Comparison of ENCODE assay signal across 11 cellular contexts in genomic region chr14:106094654-106095189, GRCh38.
DNase-seq lines count a peak whose midpoint lies in the region; ATAC-seq, FAIRE-seq and TF ChIP-seq lines count a peak whose summit lies in the region.
"Had no signal": no experiment of that assay in that cellular context is flagged by ENCODE, and none has a peak within 500 bp of the region (broad histone marks: within the 10 kb centered on the region; RNA-seq: fewer than 3 reads in every experiment).

No MANE protein-coding gene starts in this region.

- CTCF ChIA-PET in A673 (lab: Charles Lee), result interaction anchor here (0.6 kb wide), 1 partner anchor 214 kb away, joined by 3 read pairs; no protein-coding TSS in a partner anchor

- H3K4me1 ChIP-seq in A673 (ENCODE audit: insufficient read depth, low read length, poor library complexity, severe bottlenecking) (no peaks in the 10 kb centered on the region), right lobe of liver (no peaks in the 10 kb centered on the region), osteoblast (ENCODE audit: insufficient read depth, low read length) (no peaks in the 10 kb centered on the region)

- H3K27me3 ChIP-seq in A673 (replicated peaks; ENCODE audit: insufficient read depth, low read depth, low read length, poor library complexity), result peaks cover 6% of the 10 kb centered on the region
- H3K27me3 ChIP-seq in right lobe of liver, result no peaks in the 10 kb centered on the region
- H3K27me3 ChIP-seq in osteoblast (ENCODE audit: insufficient read depth, low read length), result no peaks in the 10 kb centered on the region

- H3K79me2 ChIP-seq in osteoblast (ENCODE audit: insufficient read depth, low read length), result no peaks in the 10 kb centered on the region

- no peak overlapping the region for H3K4me2 ChIP-seq in osteoblast (ENCODE audit: insufficient read depth, low read length)

- no peak overlapping the region for H2AFZ ChIP-seq in osteoblast (ENCODE audit: low read length)

- WGBS in right lobe of liver (ENCODE audit: insufficient coverage, low coverage, low lambda C conversion rate, missing lambda C conversion rate), result no CpG with 5 or more reads among the region's 11 CpGs

- H3K27ac ChIP-seq in A673 (ENCODE audit: low read depth, low read length, poor library complexity, severe bottlenecking) (no peak overlapping the region), right lobe of liver (no peak overlapping the region), osteoblast (ENCODE audit: low read depth, low read length) (no peak overlapping the region)

- TF ChIP-seq CTCF in A673 (conservative IDR thresholded peaks at IDR 0.05; ENCODE audit: low read depth, low read length), result peak; percentile 81
- peak in 3 of 4 donors; percentile 25 to 33 (median 30) for TF ChIP-seq CTCF in right lobe of liver (IDR thresholded peaks at IDR 0.05)
- TF ChIP-seq CTCF in osteoblast (IDR thresholded peaks at IDR 0.05; ENCODE audit: extremely low read depth, low read depth, low read length), result no peak

- H3K4me3 ChIP-seq in A673 (ENCODE audit: low read depth, low read length, poor library complexity, severe bottlenecking), result no peak overlapping the region
- no peak overlapping the region for H3K4me3 ChIP-seq in right lobe of liver
- H3K4me3 ChIP-seq in osteoblast (ENCODE audit: insufficient read depth, low read length), result no peak overlapping the region

- H3K9me3 ChIP-seq in A673 (ENCODE audit: low read depth, low read length, poor library complexity, severe bottlenecking) (no peaks in the 10 kb centered on the region), right lobe of liver (no peaks in the 10 kb centered on the region), osteoblast (ENCODE audit: low read depth, low read length) (no peaks in the 10 kb centered on the region)

- no TSS peak for BruUV-seq in A673 (replicated peaks; lab: Mats Ljungman, UMichigan)

- DNase-seq in A673 (ENCODE audit: low spot score) (peak; percentile 50), right lobe of liver (peak in 2 of 3 donors; percentile 34 to 51), GM19239 (ENCODE audit: insufficient read length, low spot score) (no peak), NCI-H128 (lab: John Stamatoyannopoulos, UW; ENCODE audit: unreplicated experiment) (no peak), osteoblast (ENCODE audit: insufficient read length, low spot score, missing footprints) (no peak)
- DNase-seq in activated CD4-positive, CD25-positive, alpha-beta regulatory T cell (lab: John Stamatoyannopoulos, UW), result peak in 3 of 4 experiments; percentile 40 to 66 (median 61)
- DNase-seq: activated gamma-delta T cell treated with Interleukin-2 at 50 U/mL for 16 hours, GDM1, NCI-H524 had no signal

- H4K20me1 ChIP-seq in osteoblast (ENCODE audit: insufficient read depth, low read length), result no peaks in the 10 kb centered on the region

- intact Hi-C loops in A673 (cut with micrococcal nuclease; ENCODE audit: unreplicated experiment), result no loop called here
- intact Hi-C loops in right lobe of liver (cut with DNase I), result no loop called here

- no peak for TF ChIP-seq POLR2A in right lobe of liver (IDR thresholded peaks at IDR 0.05)

- no peak for FAIRE-seq in GM19239 (lab: Jason Lieb, UNC)

- H3K36me3 ChIP-seq in A673 (ENCODE audit: insufficient read depth, low read length, poor library complexity, severe bottlenecking) (no peaks in the 10 kb centered on the region), right lobe of liver (no peaks in the 10 kb centered on the region), osteoblast (ENCODE audit: insufficient read depth, low read length) (no peaks in the 10 kb centered on the region)

- POLR2A ChIA-PET in A673 (lab: Charles Lee; ENCODE audit: low non-redundant PET), result no interaction called here

- ATAC-seq in GM19463 (IDR thresholded peaks at IDR 0.05; ENCODE audit: unreplicated experiment) (peak; percentile 90), right lobe of liver (peak in 1 of 4 donors; percentile 25), GM18498 (IDR thresholded peaks at IDR 0.05; ENCODE audit: unreplicated experiment) (no peak)

Comparison
In these comparisons a context has a peak if more than half of its experiments do, and no peak if none do; other contexts are left out.
1. DNase-seq: peak in A673 (single experiment), activated CD4-positive, CD25-positive, alpha-beta regulatory T cell (3 of 4) and right lobe of liver (2 of 3); none in GM19239 (single experiment), NCI-H128 (single experiment) and osteoblast (single experiment).